20 cellular contexts compared by ENCODE assay signal in genomic region chrX:57583477-57583876, GRCh38.
"Had no signal": no experiment of that assay in that cellular context is flagged by ENCODE, and none has a peak within 500 bp of the region (broad histone marks: within the 10 kb centered on the region; RNA-seq: fewer than 3 reads in every experiment).

No MANE protein-coding gene starts in this region.

- H3K27me3 Mint-ChIP-seq: activated CD8-positive, alpha-beta T cell treated with anti-CD3 and anti-CD28 coated beads for 36 hours; activated naive CD4-positive, alpha-beta T cell treated with anti-CD3 and anti-CD28 coated beads, Interleukin-2, amount 50 U/mL, for 24 hours; memory B cell had no signal

- H3K9me3 Mint-ChIP-seq: activated CD8-positive, alpha-beta T cell treated with anti-CD3 and anti-CD28 coated beads for 36 hours; activated naive CD4-positive, alpha-beta T cell treated with anti-CD3 and anti-CD28 coated beads, Interleukin-2, amount 50 U/mL, for 24 hours; activated T-cell treated with anti-CD3 and anti-CD28 coated beads, Interleukin-2, amount 50 U/mL, for 4 hours; memory B cell; natural killer cell; stimulated activated naive B cell treated with anti-CD40 and anti-IgM and Interleukin-4, amounts not matched to agents 10 μg/mL and 1 μg/mL and 100 μg/mL, for 72 hours had no signal

- H3K9me3 ChIP-seq: adrenal gland, colonic mucosa, neutrophil, thyroid gland had no signal

- H3K4me3 ChIP-seq: adrenal gland, colonic mucosa, thyroid gland had no signal

- H3K27ac ChIP-seq: adrenal gland, colonic mucosa, neutrophil, parathyroid adenoma, thyroid gland had no signal

- H3K27ac Mint-ChIP-seq: activated CD8-positive, alpha-beta T cell treated with anti-CD3 and anti-CD28 coated beads for 36 hours; activated naive CD4-positive, alpha-beta T cell treated with anti-CD3 and anti-CD28 coated beads, Interleukin-2, amount 50 U/mL, for 24 hours; memory B cell; natural killer cell; stimulated activated naive B cell treated with anti-CD40 and anti-IgM and Interleukin-4, amounts not matched to agents 10 μg/mL and 1 μg/mL and 100 μg/mL, for 72 hours had no signal

- DNase-seq: activated CD4-positive, alpha-beta T cell treated with anti-CD3 and anti-CD28 coated beads for 4 hours; activated CD8-positive, alpha-beta T cell treated with anti-CD3 and anti-CD28 coated beads for 36 hours; activated effector memory CD4-positive, alpha-beta T cell treated with Interleukin-2 at 50 U/mL for 16 hours; activated T-cell treated with anti-CD3 and anti-CD28 coated beads, Interleukin-2, amount 50 U/mL, for 4 hours; adrenal gland; caudate nucleus; colonic mucosa; glutamatergic neuron; natural killer cell; retina; stimulated activated CD4-positive, alpha-beta T cell treated with anti-CD3 and anti-CD28 coated beads, Interleukin-4, amount 100 ng/mL, for 1 hour; stimulated activated naive B cell treated with anti-CD40 and anti-IgM and Interleukin-4, amounts not matched to agents 10 μg/mL and 1 μg/mL and 100 μg/mL, for 72 hours; T-helper 2 cell; thyroid gland had no signal

- H3K36me3 Mint-ChIP-seq: activated naive CD4-positive, alpha-beta T cell treated with anti-CD3 and anti-CD28 coated beads, Interleukin-2, amount 50 U/mL, for 24 hours; memory B cell; natural killer cell; stimulated activated naive B cell treated with anti-CD40 and anti-IgM and Interleukin-4, amounts not matched to agents 10 μg/mL and 1 μg/mL and 100 μg/mL, for 72 hours had no signal

- H3K4me1 Mint-ChIP-seq: activated naive CD4-positive, alpha-beta T cell treated with anti-CD3 and anti-CD28 coated beads, Interleukin-2, amount 50 U/mL, for 24 hours; natural killer cell had no signal

- ATAC-seq: activated CD8-positive, alpha-beta T cell treated with anti-CD3 and anti-CD28 coated beads for 36 hours; activated T-cell treated with anti-CD3 and anti-CD28 coated beads, Interleukin-2, amount 50 U/mL, for 4 hours; esophagus mucosa; left lobe of liver; natural killer cell; stimulated activated naive B cell treated with anti-CD40 and anti-IgM and Interleukin-4, amounts not matched to agents 10 μg/mL and 1 μg/mL and 100 μg/mL, for 72 hours had no signal

- H3K79me2 ChIP-seq: parathyroid adenoma had no signal

- H3K4me3 Mint-ChIP-seq: activated CD8-positive, alpha-beta T cell treated with anti-CD3 and anti-CD28 coated beads for 36 hours; activated naive CD4-positive, alpha-beta T cell treated with anti-CD3 and anti-CD28 coated beads, Interleukin-2, amount 50 U/mL, for 24 hours; activated T-cell treated with anti-CD3 and anti-CD28 coated beads, Interleukin-2, amount 50 U/mL, for 4 hours; memory B cell; natural killer cell; stimulated activated naive B cell treated with anti-CD40 and anti-IgM and Interleukin-4, amounts not matched to agents 10 μg/mL and 1 μg/mL and 100 μg/mL, for 72 hours had no signal

- H2AFZ ChIP-seq: parathyroid adenoma had no signal

- H3K27me3 ChIP-seq: adrenal gland, colonic mucosa, neutrophil, thyroid gland had no signal

- H3K4me1 ChIP-seq: adrenal gland, colonic mucosa, parathyroid adenoma, thyroid gland had no signal

- H3K36me3 ChIP-seq: adrenal gland, colonic mucosa, neutrophil, thyroid gland had no signal
